25 cellular contexts compared by ENCODE assay signal in the genomic region with DNA sequence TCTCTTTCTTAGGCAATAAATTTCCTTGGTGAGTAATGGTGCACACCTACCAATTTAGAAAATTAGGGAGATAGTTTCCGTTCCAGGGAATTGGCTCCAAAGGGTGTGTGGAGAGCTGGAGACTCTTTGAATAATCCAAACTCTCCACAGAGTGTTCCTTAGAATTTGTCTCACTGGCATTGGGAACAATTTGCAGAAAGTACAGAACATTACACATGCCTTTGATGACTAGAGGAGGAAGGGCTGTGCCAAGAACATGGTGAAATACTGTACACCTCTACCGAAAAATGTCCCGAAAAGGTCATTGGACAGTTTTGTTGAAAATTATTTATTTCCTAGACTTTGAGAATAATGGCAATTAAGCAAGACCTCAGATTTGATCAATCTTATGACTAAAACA.
"Had no signal": no experiment of that assay in that cellular context is flagged by ENCODE, and none has a peak within 500 bp of the region (broad histone marks: within the 10 kb centered on the region; RNA-seq: fewer than 3 reads in every experiment).

No MANE protein-coding gene starts in this region.

- H3K9ac ChIP-seq: neural progenitor cell, parathyroid adenoma had no signal

- H3K4me2 ChIP-seq: neural progenitor cell had no signal

- H3K79me2 ChIP-seq: parathyroid adenoma had no signal

- H3K9me3 Mint-ChIP-seq: nephron had no signal

- H3K4me3 ChIP-seq: colonic mucosa, esophagus squamous epithelium, left lung, neural progenitor cell, right lobe of liver, testis, tibial nerve, upper lobe of left lung had no signal

- H3K4me3 Mint-ChIP-seq: dendritic cell treated with granulocyte-macrophage colony-stimulating factor and Interleukin-4, amounts not matched to agents 40 ng/mL and 50 ng/mL, for 4 days; naive thymus-derived CD4-positive, alpha-beta T cell; nephron; neural progenitor cell; stimulated activated naive B cell treated with anti-CD40 and anti-IgM and Interleukin-4, amounts not matched to agents 10 μg/mL and 1 μg/mL and 100 μg/mL, for 72 hours; stimulated activated naive CD8-positive, alpha-beta T cell treated with anti-CD3 and anti-CD28 coated beads, Interleukin-15, amount 100 ng/mL, for 72 hours had no signal

- DNase-seq: colonic mucosa; effector memory CD4-positive, alpha-beta T cell; erythroblast; esophagus squamous epithelium; foreskin melanocyte; head of caudate nucleus; kidney; left lung; mesendoderm; midbrain; naive thymus-derived CD4-positive, alpha-beta T cell; right lobe of liver; small intestine; stimulated activated CD4-positive, alpha-beta T cell treated with anti-CD3 and anti-CD28 coated beads, Interleukin-15, amount 100 ng/mL, for 24 hours; stimulated activated CD4-positive, alpha-beta T cell treated with anti-CD3 and anti-CD28 coated beads, Interleukin-2, amount 100 ng/mL, for 48 hours; stimulated activated naive B cell treated with anti-CD40 and anti-IgM and Interleukin-4, amounts not matched to agents 10 μg/mL and 1 μg/mL and 100 μg/mL, for 72 hours; stimulated activated naive CD8-positive, alpha-beta T cell treated with anti-CD3 and anti-CD28 coated beads, Interleukin-15, amount 100 ng/mL, for 72 hours; testis; upper lobe of left lung had no signal

- H3K9me3 ChIP-seq: colonic mucosa, esophagus squamous epithelium, right lobe of liver, testis, tibial nerve, upper lobe of left lung had no signal

- H3K27ac Mint-ChIP-seq: dendritic cell treated with granulocyte-macrophage colony-stimulating factor and Interleukin-4, amounts not matched to agents 40 ng/mL and 50 ng/mL, for 4 days; naive thymus-derived CD4-positive, alpha-beta T cell; nephron; neural progenitor cell; progenitor cell of endocrine pancreas; stimulated activated naive B cell treated with anti-CD40 and anti-IgM and Interleukin-4, amounts not matched to agents 10 μg/mL and 1 μg/mL and 100 μg/mL, for 72 hours; stimulated activated naive CD8-positive, alpha-beta T cell treated with anti-CD3 and anti-CD28 coated beads, Interleukin-15, amount 100 ng/mL, for 72 hours had no signal

- H3K36me3 ChIP-seq: colonic mucosa, esophagus squamous epithelium, left lung, neural progenitor cell, right lobe of liver, tibial nerve, upper lobe of left lung had no signal

- H3K36me3 Mint-ChIP-seq: naive thymus-derived CD4-positive, alpha-beta T cell; neural progenitor cell; stimulated activated naive B cell treated with anti-CD40 and anti-IgM and Interleukin-4, amounts not matched to agents 10 μg/mL and 1 μg/mL and 100 μg/mL, for 72 hours had no signal

- H3K4me1 ChIP-seq: colonic mucosa, esophagus squamous epithelium, left lung, parathyroid adenoma, right lobe of liver, testis had no signal

- H3K4me1 Mint-ChIP-seq: naive thymus-derived CD4-positive, alpha-beta T cell; stimulated activated naive B cell treated with anti-CD40 and anti-IgM and Interleukin-4, amounts not matched to agents 10 μg/mL and 1 μg/mL and 100 μg/mL, for 72 hours; stimulated activated naive CD8-positive, alpha-beta T cell treated with anti-CD3 and anti-CD28 coated beads, Interleukin-15, amount 100 ng/mL, for 72 hours had no signal

- H3K27ac ChIP-seq: colonic mucosa, esophagus squamous epithelium, left lung, neural progenitor cell, parathyroid adenoma, right lobe of liver, testis, tibial nerve, upper lobe of left lung had no signal

- H2AFZ ChIP-seq: neural progenitor cell, parathyroid adenoma had no signal

- ATAC-seq: left lung; naive thymus-derived CD4-positive, alpha-beta T cell; right lobe of liver; stimulated activated naive B cell treated with anti-CD40 and anti-IgM and Interleukin-4, amounts not matched to agents 10 μg/mL and 1 μg/mL and 100 μg/mL, for 72 hours; stimulated activated naive CD8-positive, alpha-beta T cell treated with anti-CD3 and anti-CD28 coated beads, Interleukin-15, amount 100 ng/mL, for 72 hours had no signal

- H3K27me3 ChIP-seq: colonic mucosa, esophagus squamous epithelium, left lung, neural progenitor cell, right lobe of liver, testis, tibial nerve, upper lobe of left lung had no signal

- H3K27me3 Mint-ChIP-seq: dendritic cell treated with granulocyte-macrophage colony-stimulating factor and Interleukin-4, amounts not matched to agents 40 ng/mL and 50 ng/mL, for 4 days; naive thymus-derived CD4-positive, alpha-beta T cell; progenitor cell of endocrine pancreas; stimulated activated naive B cell treated with anti-CD40 and anti-IgM and Interleukin-4, amounts not matched to agents 10 μg/mL and 1 μg/mL and 100 μg/mL, for 72 hours; stimulated activated naive CD8-positive, alpha-beta T cell treated with anti-CD3 and anti-CD28 coated beads, Interleukin-15, amount 100 ng/mL, for 72 hours had no signal
